In genomic region chr4:105715692-105716278, GRCh38 we compare ENCODE assay signal across 8 cellular contexts. TPM values are rescaled to one million over a fixed set of nuclear protein-coding genes. Genes with fewer than 3 reads are reported as not detected.
DNase-seq lines count a peak whose midpoint lies in the region; ATAC-seq, FAIRE-seq and TF ChIP-seq lines count a peak whose summit lies in the region.

No MANE protein-coding gene starts in this region.

- 48% methylated on average over 4 of the region's 4 CpGs for WGBS in tibial nerve, 2 donors

- ATAC-seq in RWPE2 (ENCODE audit: low read depth) (no peak), GM18907 (IDR thresholded peaks at IDR 0.05; ENCODE audit: unreplicated experiment) (no peak)
- ATAC-seq in activated CD4-positive, CD25-positive, alpha-beta regulatory T cell treated with anti-CD3 and anti-CD28 coated beads, Interleukin-2, amount 50 U/mL, for 24 hours, result no peak

- no peak overlapping the region for H3K4me3 Mint-ChIP-seq in HFFc6

- H3K27ac Mint-ChIP-seq in HFFc6, result no peak overlapping the region

- H3K27me3 ChIP-seq in RWPE2 (ENCODE audit: insufficient read depth, poor library complexity, severe bottlenecking) (no peaks in the 10 kb centered on the region), tibial nerve (no peaks in the 10 kb centered on the region)

- no peak for TF ChIP-seq POLR2A in tibial nerve (IDR thresholded peaks at IDR 0.05)

- H3K4me1 ChIP-seq in RWPE2 (ENCODE audit: insufficient read depth, poor library complexity, severe bottlenecking) (peaks cover 41% of the 10 kb centered on the region), tibial nerve (peaks cover 0 to 11% (median 0%) of the 10 kb centered on the region in 4 donors)

- H3K4me3 ChIP-seq in RWPE2 (ENCODE audit: severe bottlenecking) (no peak overlapping the region), tibial nerve (no peak overlapping the region)

- peak; percentile 94 for FAIRE-seq in frontal cortex (lab: Jason Lieb, UNC)

- H3K36me3 ChIP-seq in RWPE2 (ENCODE audit: low read depth) (peaks cover 31% of the 10 kb centered on the region), tibial nerve (peaks cover 0 to 16% (median 0%) of the 10 kb centered on the region in 3 donors)

- H3K9me3 Mint-ChIP-seq in HFFc6, result no peaks in the 10 kb centered on the region

- TF ChIP-seq CTCF in HFFc6 (IDR thresholded peaks at IDR 0.05), result peak; percentile 73; the same call in 1 of the 2 replicates
- peak; percentile 84 for TF ChIP-seq CTCF in RWPE2 (IDR thresholded peaks at IDR 0.05; ENCODE audit: poor library complexity, severe bottlenecking)
- TF ChIP-seq CTCF in tibial nerve (IDR thresholded peaks at IDR 0.05), result peak; percentile 34 to 49 (median 44)

- peak; percentile 55 for DNase-seq in CD1c-positive myeloid dendritic cell (ENCODE audit: extremely low spot score)
- peak; percentile 23 for DNase-seq in HFFc6
- no peak for DNase-seq in RWPE2 (ENCODE audit: low spot score)
- peak in 1 of 2 donors; percentile 19 for DNase-seq in frontal cortex (ENCODE audit: low spot score in 2 of 2)
- no peak for DNase-seq in tibial nerve (ENCODE audit: low spot score in 2 of 2)
- no peak for DNase-seq in substantia nigra (lab: John Stamatoyannopoulos, UW)

- H3K27ac ChIP-seq in RWPE2 (ENCODE audit: poor library complexity, severe bottlenecking), result no peak overlapping the region
- H3K27ac ChIP-seq in tibial nerve, result no peak overlapping the region
- H3K27ac ChIP-seq in substantia nigra (ENCODE audit: low read depth, low read length, poor library complexity, severe bottlenecking), result no peak overlapping the region

- no peak for TF ChIP-seq EP300 in tibial nerve (IDR thresholded peaks at IDR 0.05)

- no peaks in the 10 kb centered on the region for H3K27me3 Mint-ChIP-seq in HFFc6 (ENCODE audit: insufficient read depth)

- H3K36me3 Mint-ChIP-seq in HFFc6 (ENCODE audit: low read depth), result no peaks in the 10 kb centered on the region

- H3K4me1 Mint-ChIP-seq in HFFc6 (ENCODE audit: low read depth), result peaks cover 30% of the 10 kb centered on the region

- H3K9me3 ChIP-seq in RWPE2 (ENCODE audit: severe bottlenecking) (no peaks in the 10 kb centered on the region), tibial nerve (no peaks in the 10 kb centered on the region)

RNA-seq across cellular contexts. Expression of gene GSTCD, which starts 7.2 kb away (rescaled TPM):
- 10 to 100 TPM in 3 of 6 experiments, 1 to 10 TPM in 3; 5.8 to 12.3 (median 9.7) TPM for total RNA-seq in HFFc6 (2021; fragmentation: NEBNext Ultra II Directional; extraction: Animal tissue kit (Norgen Biotek cat#: 25700))
- total RNA-seq in frontal cortex (30.2 TPM), tibial nerve (10 to 100 TPM; 11.6 to 23.4 (median 13.7) TPM)

RNA-seq across cellular contexts. Expression of gene INTS12, which starts 7.3 kb away (rescaled TPM):
- total RNA-seq in HFFc6 (2021; fragmentation: NEBNext Ultra II Directional; extraction: Animal tissue kit (Norgen Biotek cat#: 25700)), result 10 to 100 TPM; 22.1 to 25.1 (median 23.4) TPM
- total RNA-seq in frontal cortex, result 36.7 TPM
- 10 to 100 TPM; 15.7 to 29.5 (median 24.9) TPM for total RNA-seq in tibial nerve

Comparison
In these comparisons a context has a peak if more than half of its experiments do, and no peak if none do; other contexts are left out.
1. DNase-seq: peak in CD1c-positive myeloid dendritic cell (single experiment) and HFFc6 (single experiment); none in RWPE2 (single experiment), tibial nerve (0 of 2) and substantia nigra (0 of 49).
2. Peak in every context shown above with its lines, with median percentiles within 50 percentile points of each other: CTCF ChIP-seq.